14 cellular contexts compared by ENCODE assay signal in the genomic region with DNA sequence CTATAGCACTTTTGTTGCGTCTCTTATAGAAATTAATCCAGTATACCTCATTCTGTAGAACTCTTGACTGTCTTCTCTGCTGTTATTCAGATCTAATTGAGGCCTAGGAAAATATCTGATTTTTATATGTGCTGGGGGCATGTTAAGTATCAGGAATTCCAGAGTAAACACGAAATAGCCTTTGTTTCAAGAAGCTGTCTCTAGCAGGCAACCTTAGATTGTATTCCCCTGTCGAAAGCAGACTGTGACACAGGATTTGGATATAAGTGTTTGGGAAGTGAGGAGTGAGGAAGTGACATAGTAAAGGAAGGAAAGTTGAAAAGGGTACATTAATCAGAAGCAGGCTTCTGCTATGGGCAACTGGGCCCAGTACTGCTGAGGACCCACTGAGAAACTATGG.
A peak's percentile ranks its signal among the peaks of the same experiment; 100 is the strongest.
DNase-seq lines count a peak whose midpoint lies in the region; ATAC-seq, FAIRE-seq and TF ChIP-seq lines count a peak whose summit lies in the region.
"Had no signal": no experiment of that assay in that cellular context is flagged by ENCODE, and none has a peak within 500 bp of the region (broad histone marks: within the 10 kb centered on the region; RNA-seq: fewer than 3 reads in every experiment).

No MANE protein-coding gene starts in this region.

- CTCF ChIA-PET in HCT116 (lab: Charles Lee) = no interaction called here

- peak overlapping the region; percentile 30 for H3K4me3 ChIP-seq in ACC112 (ENCODE audit: low read depth, low read length)
- no peak overlapping the region for H3K4me3 ChIP-seq in HCT116 (replicated peaks in 1 of 2; ENCODE audit: low read depth in 1 of 2, low read length in 2 of 2)
- no peak overlapping the region for H3K4me3 ChIP-seq in astrocyte of the spinal cord (ENCODE audit: low read depth, low read length)
- H3K4me3 ChIP-seq in heart left ventricle = no peak overlapping the region
- H3K4me3 ChIP-seq: lung, ovary had no signal

- POLR2A ChIA-PET in HCT116 (lab: Charles Lee) = no interaction called here

- TF ChIP-seq RAD21 in HCT116 (IDR thresholded peaks at IDR 0.05; ENCODE audit: low read depth) = no peak

- no peak for FAIRE-seq in D721Med (lab: Jason Lieb, UNC)

- H3K27me3 ChIP-seq in ACC112 (ENCODE audit: insufficient read depth, low read length) (no peaks in the 10 kb centered on the region), HCT116 (ENCODE audit: insufficient read depth, low read length) (no peaks in the 10 kb centered on the region), heart left ventricle (no peaks in the 10 kb centered on the region)
- H3K27me3 ChIP-seq: ovary had no signal

- WGBS in heart left ventricle, 4 donors = 53 to 62% (median 57%) methylated on average over 3 of the region's 3 CpGs

- H4K20me1 ChIP-seq in HCT116 (ENCODE audit: insufficient read depth) = no peaks in the 10 kb centered on the region

- intact Hi-C loops in HCT116 (cut with micrococcal nuclease) (no loop called here), heart left ventricle (cut with DNase I) (no loop called here)

- H2AFZ ChIP-seq in ACC112 (ENCODE audit: low read length, unreplicated experiment) = peak overlapping the region; percentile 82
- H2AFZ ChIP-seq in HCT116 (ENCODE audit: low read depth, low read length, poor library complexity, severe bottlenecking) = peak overlapping the region; percentile 12

- TF ChIP-seq POLR2A in HCT116 (IDR thresholded peaks at IDR 0.05; ENCODE audit: borderline replicate concordance, extremely low read depth, insufficient read depth, insufficient read length) (no peak), heart left ventricle (IDR thresholded peaks at IDR 0.05) (no peak)

- H3K4me1 ChIP-seq in ACC112 (ENCODE audit: control insufficient read depth, insufficient read depth, low read length, unreplicated experiment) = peaks cover 23% of the 10 kb centered on the region
- peaks cover 7 to 17% of the 10 kb centered on the region in 2 experiments for H3K4me1 ChIP-seq in HCT116 (ENCODE audit: control insufficient read depth in 1 of 2, insufficient read depth in 2 of 2, low read length in 2 of 2)
- peaks cover 0 to 16% (median 0%) of the 10 kb centered on the region in 12 donors for H3K4me1 ChIP-seq in heart left ventricle

- in situ Hi-C loops in astrocyte of the spinal cord (cut with HindIII; ENCODE audit: low sequenced_read_pairs) = no loop called here

- H3K36me3 ChIP-seq in ACC112 (ENCODE audit: insufficient read depth, low read length) (no peaks in the 10 kb centered on the region), HCT116 (ENCODE audit: control insufficient read depth in 1 of 2, insufficient read depth in 2 of 2, low read length in 2 of 2) (no peaks in the 10 kb centered on the region), heart left ventricle (no peaks in the 10 kb centered on the region)
- H3K36me3 ChIP-seq: ovary had no signal

- H3K9ac ChIP-seq in HCT116 (ENCODE audit: low read length) = no peak overlapping the region

- no peaks in the 10 kb centered on the region for H3K79me2 ChIP-seq in ACC112 (ENCODE audit: control insufficient read depth, insufficient read depth, low read length, unreplicated experiment)
- H3K79me2 ChIP-seq in HCT116 (ENCODE audit: insufficient read depth, low read length) = no peaks in the 10 kb centered on the region

- no peaks in the 10 kb centered on the region for H3K9me2 ChIP-seq in HCT116 (ENCODE audit: insufficient read depth)

- RAD21 ChIA-PET in HCT116 (lab: Charles Lee; ENCODE audit: low non-redundant PET in 1 of 2, low total read pairs in 2 of 2, uncharacterized antibody in 2 of 2, unreplicated experiment in 2 of 2) = no interaction called here

- ATAC-seq in HCT116 (no peak), GM18867 (IDR thresholded peaks at IDR 0.05; ENCODE audit: unreplicated experiment) (no peak), heart left ventricle (no peak)

- BruUV-seq in HCT116 (replicated peaks; lab: Mats Ljungman, UMichigan) = no TSS peak

- H3K27ac ChIP-seq in ACC112 (ENCODE audit: low read depth, low read length) = peak overlapping the region; percentile 84
- H3K27ac ChIP-seq in HCT116 (ENCODE audit: low read depth, low read length) = no peak overlapping the region
- peak overlapping the region in 4 of 12 donors; percentile 3 to 59 (median 25) for H3K27ac ChIP-seq in heart left ventricle
- H3K27ac ChIP-seq: ovary had no signal

- H3K9me3 ChIP-seq in HCT116 (ENCODE audit: control insufficient read depth in 1 of 2, insufficient read depth in 1 of 2, low read depth in 1 of 2, low read length in 2 of 2) = no peaks in the 10 kb centered on the region
- peaks cover 0 to 3% (median 0%) of the 10 kb centered on the region in 12 donors for H3K9me3 ChIP-seq in heart left ventricle
- H3K9me3 ChIP-seq: ovary had no signal

- TF ChIP-seq CTCF in HCT116 (IDR thresholded peaks at IDR 0.05 in 2 of 3, conservative IDR thresholded peaks at IDR 0.05 in 1 of 3; ENCODE audit: borderline replicate concordance in 1 of 3, insufficient read depth in 1 of 3, low read depth in 2 of 3, low read length in 2 of 3) (no peak), astrocyte of the spinal cord (IDR thresholded peaks at IDR 0.05; ENCODE audit: low read depth, low read length) (no peak), heart left ventricle (IDR thresholded peaks at IDR 0.05) (no peak), D721Med (IDR thresholded peaks at IDR 0.05; ENCODE audit: insufficient read depth, missing control alignments) (no peak)

- no peak for DNase-seq in HCT116 (ENCODE audit: low read depth, low spot score)
- DNase-seq in astrocyte of the spinal cord (ENCODE audit: low read depth, low spot score) = peak; percentile 32
- DNase-seq in iris pigment epithelial cell (ENCODE audit: low read depth) = peak; percentile 21
- no peak for DNase-seq in globus pallidus (ENCODE audit: low spot score)
- no peak for DNase-seq in heart left ventricle
- no peak for DNase-seq in D721Med (ENCODE audit: insufficient read length, low spot score)
- DNase-seq: effector CD8-positive, alpha-beta T cell; H9; NCI-H1092 treated with DMSO at 0.1 percent for 48 hours; ovary; RPMI8226 had no signal

- peak overlapping the region; percentile 45; the same call in 1 of the 2 replicates for H3K4me2 ChIP-seq in HCT116 (ENCODE audit: low read length)

TF ChIP-seq in HCT116, 20 proteins besides CTCF, POLR2A, EP300 and RAD21 (continues in another document):
- TF ChIP-seq, protein P1, sequence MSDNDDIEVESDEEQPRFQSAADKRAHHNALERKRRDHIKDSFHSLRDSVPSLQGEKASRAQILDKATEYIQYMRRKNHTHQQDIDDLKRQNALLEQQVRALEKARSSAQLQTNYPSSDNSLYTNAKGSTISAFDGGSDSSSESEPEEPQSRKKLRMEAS (IDR thresholded peaks at IDR 0.05) = no peak
- TF ChIP-seq ZFX (IDR thresholded peaks at IDR 0.05) (no peak), YY1 (IDR thresholded peaks at IDR 0.05; ENCODE audit: extremely low read depth, insufficient replicate concordance, low read depth, low read length) (no peak), POLR2AphosphoS5 (IDR thresholded peaks at IDR 0.05; ENCODE audit: low read depth, low read length) (no peak), EZH2 (IDR thresholded peaks at IDR 0.05) (no peak), SP1 (IDR thresholded peaks at IDR 0.05; ENCODE audit: low read depth) (no peak), SRF (IDR thresholded peaks at IDR 0.05; ENCODE audit: low read depth) (no peak), ZNF274 (IDR thresholded peaks at IDR 0.05; ENCODE audit: low read depth, low read length) (no peak), SIN3A (IDR thresholded peaks at IDR 0.05; ENCODE audit: low read depth) (no peak), EZH2phosphoT487 (IDR thresholded peaks at IDR 0.05; ENCODE audit: borderline replicate concordance) (no peak), CEBPB (IDR thresholded peaks at IDR 0.05; ENCODE audit: low read depth) (no peak), JUND (IDR thresholded peaks at IDR 0.05) (no peak), TCF7L2 (IDR thresholded peaks at IDR 0.05; ENCODE audit: borderline replicate concordance, extremely low read depth, insufficient read depth, insufficient read length) (no peak), ELF1 (IDR thresholded peaks at IDR 0.05; ENCODE audit: borderline replicate concordance, low read depth) (no peak), FOSL1 (IDR thresholded peaks at IDR 0.05; ENCODE audit: low read depth) (no peak), EGR1 (IDR thresholded peaks at IDR 0.05; ENCODE audit: low read depth) (no peak)
- TF ChIP-seq, protein P2, sequence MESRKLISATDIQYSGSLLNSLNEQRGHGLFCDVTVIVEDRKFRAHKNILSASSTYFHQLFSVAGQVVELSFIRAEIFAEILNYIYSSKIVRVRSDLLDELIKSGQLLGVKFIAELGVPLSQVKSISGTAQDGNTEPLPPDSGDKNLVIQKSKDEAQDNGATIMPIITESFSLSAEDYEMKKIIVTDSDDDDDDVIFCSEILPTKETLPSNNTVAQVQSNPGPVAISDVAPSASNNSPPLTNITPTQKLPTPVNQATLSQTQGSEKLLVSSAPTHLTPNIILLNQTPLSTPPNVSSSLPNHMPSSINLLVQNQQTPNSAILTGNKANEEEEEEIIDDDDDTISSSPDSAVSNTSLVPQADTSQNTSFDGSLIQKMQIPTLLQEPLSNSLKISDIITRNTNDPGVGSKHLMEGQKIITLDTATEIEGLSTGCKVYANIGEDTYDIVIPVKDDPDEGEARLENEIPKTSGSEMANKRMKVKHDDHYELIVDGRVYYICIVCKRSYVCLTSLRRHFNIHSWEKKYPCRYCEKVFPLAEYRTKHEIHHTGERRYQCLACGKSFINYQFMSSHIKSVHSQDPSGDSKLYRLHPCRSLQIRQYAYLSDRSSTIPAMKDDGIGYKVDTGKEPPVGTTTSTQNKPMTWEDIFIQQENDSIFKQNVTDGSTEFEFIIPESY (IDR thresholded peaks at IDR 0.05; ENCODE audit: extremely low read depth, insufficient replicate concordance, low read length) = no peak
- TF ChIP-seq, protein P3, sequence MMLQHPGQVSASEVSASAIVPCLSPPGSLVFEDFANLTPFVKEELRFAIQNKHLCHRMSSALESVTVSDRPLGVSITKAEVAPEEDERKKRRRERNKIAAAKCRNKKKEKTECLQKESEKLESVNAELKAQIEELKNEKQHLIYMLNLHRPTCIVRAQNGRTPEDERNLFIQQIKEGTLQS (IDR thresholded peaks at IDR 0.05) = no peak

Comparison
In these comparisons a context has a peak if more than half of its experiments do, and no peak if none do; other contexts are left out.
1. DNase-seq: peak in astrocyte of the spinal cord (single experiment) and iris pigment epithelial cell (single experiment); none in HCT116 (single experiment), globus pallidus (single experiment), heart left ventricle (0 of 5) and D721Med (single experiment).